ENCODE assay signal across 21 cellular contexts in the genomic region with DNA sequence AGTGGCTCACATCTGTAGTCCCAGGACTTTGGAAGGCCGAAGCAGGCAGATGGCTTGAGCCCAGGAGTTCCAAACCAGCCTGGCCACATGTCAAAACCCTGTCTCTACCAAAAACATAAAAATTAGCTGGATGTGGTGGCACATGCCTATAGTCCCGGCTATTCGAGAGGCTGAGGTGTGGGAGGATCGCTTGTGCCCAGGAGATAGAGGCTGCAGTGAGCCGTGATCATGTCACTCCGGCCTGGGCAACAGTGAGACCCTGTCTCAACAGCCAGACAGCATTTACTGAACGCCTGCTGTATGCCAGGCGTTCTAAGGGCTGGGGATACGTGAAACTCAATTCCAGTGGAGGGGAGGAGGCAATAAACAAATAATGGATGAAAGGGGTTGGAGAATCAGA.
"Had no signal": no experiment of that assay in that cellular context is flagged by ENCODE, and none has a peak within 500 bp of the region (broad histone marks: within the 10 kb centered on the region; RNA-seq: fewer than 3 reads in every experiment).

No MANE protein-coding gene starts in this region.

- H3K27me3 Mint-ChIP-seq: central memory CD8-positive, alpha-beta T cell had no signal

- H3K9me3 ChIP-seq: left ventricle myocardium inferior, ovary, stomach, thoracic aorta had no signal

- ATAC-seq: activated T-cell treated with anti-CD3 and anti-CD28 coated beads, Interleukin-2, amount 50 U/mL, for 72 hours; natural killer cell treated with Interleukin-12 subunit alpha and Interleukin-12 subunit beta and Interleukin-15 and Interleukin-18, amount 100 ng/mL, for 72 hours had no signal

- H3K9me3 Mint-ChIP-seq: activated CD4-positive, alpha-beta T cell treated with anti-CD3 and anti-CD28 coated beads, Interleukin-2, amount 10 ng/mL, durations not matched to agents 24 days and 14 days; activated naive CD8-positive, alpha-beta T cell treated with anti-CD3 and anti-CD28 coated beads for 36 hours; activated T-cell treated with anti-CD3 and anti-CD28 coated beads, Interleukin-2, amount 50 U/mL, for 72 hours; central memory CD8-positive, alpha-beta T cell; memory B cell; natural killer cell treated with Interleukin-12 subunit alpha and Interleukin-12 subunit beta and Interleukin-15 and Interleukin-18, amount 100 ng/mL, for 72 hours had no signal

- H3K27ac ChIP-seq: brain microvascular endothelial cell, left ventricle myocardium inferior, ovary, stomach, thoracic aorta had no signal

- H3K27ac Mint-ChIP-seq: activated CD4-positive, alpha-beta T cell treated with anti-CD3 and anti-CD28 coated beads, Interleukin-2, amount 10 ng/mL, durations not matched to agents 24 days and 14 days; activated naive CD8-positive, alpha-beta T cell treated with anti-CD3 and anti-CD28 coated beads for 36 hours; activated T-cell treated with anti-CD3 and anti-CD28 coated beads, Interleukin-2, amount 50 U/mL, for 72 hours; memory B cell; natural killer cell treated with Interleukin-12 subunit alpha and Interleukin-12 subunit beta and Interleukin-15 and Interleukin-18, amount 100 ng/mL, for 72 hours had no signal

- DNase-seq: activated CD4-positive, alpha-beta T cell treated with anti-CD3 and anti-CD28 coated beads, Interleukin-2, amount 10 ng/mL, durations not matched to agents 24 days and 14 days; activated CD4-positive, CD25-positive, alpha-beta regulatory T cell; activated CD8-positive, alpha-beta memory T cell treated with anti-CD3 and anti-CD28 coated beads, Interleukin-2, amount 50 U/mL, for 48 hours; activated naive CD8-positive, alpha-beta T cell treated with anti-CD3 and anti-CD28 coated beads for 36 hours; activated T-cell treated with anti-CD3 and anti-CD28 coated beads, Interleukin-2, amount 50 U/mL, for 72 hours; amygdala; brain microvascular endothelial cell; cortex of kidney; effector CD8-positive, alpha-beta T cell; foreskin fibroblast; hypothalamus; left ventricle myocardium inferior; ovary; stimulated activated CD4-positive, alpha-beta T cell treated with anti-CD3 and anti-CD28 coated beads, Interleukin-12 subunit alpha, Interleukin-12 subunit beta, amount 100 ng/mL, for 4 hours; stimulated activated CD4-positive, alpha-beta T cell treated with anti-CD3 and anti-CD28 coated beads, Interleukin-2, amount 100 ng/mL, for 24 hours; stomach; T-helper 2 cell had no signal

- H3K36me3 Mint-ChIP-seq: activated naive CD8-positive, alpha-beta T cell treated with anti-CD3 and anti-CD28 coated beads for 36 hours; memory B cell; natural killer cell treated with Interleukin-12 subunit alpha and Interleukin-12 subunit beta and Interleukin-15 and Interleukin-18, amount 100 ng/mL, for 72 hours had no signal

- H3K27me3 ChIP-seq: brain microvascular endothelial cell, ovary, stomach had no signal

- H3K36me3 ChIP-seq: brain microvascular endothelial cell, ovary had no signal

- H3K4me3 Mint-ChIP-seq: activated CD4-positive, alpha-beta T cell treated with anti-CD3 and anti-CD28 coated beads, Interleukin-2, amount 10 ng/mL, durations not matched to agents 24 days and 14 days; activated naive CD8-positive, alpha-beta T cell treated with anti-CD3 and anti-CD28 coated beads for 36 hours; activated T-cell treated with anti-CD3 and anti-CD28 coated beads, Interleukin-2, amount 50 U/mL, for 72 hours; central memory CD8-positive, alpha-beta T cell; memory B cell; natural killer cell treated with Interleukin-12 subunit alpha and Interleukin-12 subunit beta and Interleukin-15 and Interleukin-18, amount 100 ng/mL, for 72 hours had no signal

- H3K4me3 ChIP-seq: left ventricle myocardium inferior, ovary, stomach, thoracic aorta had no signal
